ENCODE assay signal across 1 cellular context in the genomic region with DNA sequence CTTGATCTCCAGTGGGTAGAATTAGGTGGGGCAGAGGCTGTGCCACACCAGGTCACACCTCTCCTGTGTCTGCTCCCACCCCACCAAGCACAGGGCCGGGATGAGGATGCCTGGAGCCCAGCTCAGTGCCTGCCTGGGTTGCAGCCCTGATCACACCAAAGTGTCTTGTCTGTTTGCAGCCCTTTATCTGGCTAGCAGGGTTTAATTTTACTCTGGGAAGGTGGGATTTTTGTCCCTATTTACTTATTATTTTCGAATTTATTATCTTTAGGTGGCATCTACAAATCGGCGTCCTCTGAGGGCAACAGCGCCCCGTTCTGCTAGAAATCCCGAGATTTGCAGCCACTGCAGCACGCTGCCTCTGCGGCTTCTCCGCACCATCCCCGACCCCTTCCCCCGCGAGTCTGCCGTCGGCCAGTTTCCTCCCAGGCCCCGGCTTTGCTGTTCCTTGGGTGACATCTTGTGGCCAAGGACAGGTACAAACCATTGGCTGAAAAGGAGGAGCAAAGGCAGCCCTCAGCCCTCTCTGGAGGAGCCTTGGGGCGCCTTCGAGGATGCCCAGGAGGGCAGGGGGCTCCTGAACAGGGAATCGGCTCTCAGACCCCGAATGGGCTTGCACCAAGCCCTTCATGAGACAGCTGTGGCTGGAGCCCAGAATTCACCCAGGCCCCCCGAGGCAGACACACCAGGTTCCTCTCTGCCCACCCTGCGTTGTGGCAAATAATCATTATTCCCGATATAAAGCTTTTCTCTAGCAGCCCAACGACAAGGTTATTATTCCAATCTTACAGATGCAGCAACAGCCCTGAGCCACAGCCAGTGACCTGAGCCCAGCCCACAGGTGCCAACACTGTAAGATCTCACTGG.
TF ChIP-seq lines count a peak whose summit lies in the region.

No MANE protein-coding gene starts in this region.

TF ChIP-seq in SK-N-SH, 30 proteins besides CTCF, POLR2A, EP300 and RAD21 (continued from another document):
- 0 out of 2 replicates have a peak, but pooled peaks have one; percentile 15 for TF ChIP-seq REST (IDR thresholded peaks at IDR 0.05; ENCODE audit: low read depth, low read length)
- no peak for TF ChIP-seq MEF2A (IDR thresholded peaks at IDR 0.05; ENCODE audit: borderline replicate concordance, low read depth)
- TF ChIP-seq SMC3 (IDR thresholded peaks at IDR 0.05; ENCODE audit: low read depth, low read length), result peak; percentile 88
